ENCODE assay signal across 23 cellular contexts in the genomic region with DNA sequence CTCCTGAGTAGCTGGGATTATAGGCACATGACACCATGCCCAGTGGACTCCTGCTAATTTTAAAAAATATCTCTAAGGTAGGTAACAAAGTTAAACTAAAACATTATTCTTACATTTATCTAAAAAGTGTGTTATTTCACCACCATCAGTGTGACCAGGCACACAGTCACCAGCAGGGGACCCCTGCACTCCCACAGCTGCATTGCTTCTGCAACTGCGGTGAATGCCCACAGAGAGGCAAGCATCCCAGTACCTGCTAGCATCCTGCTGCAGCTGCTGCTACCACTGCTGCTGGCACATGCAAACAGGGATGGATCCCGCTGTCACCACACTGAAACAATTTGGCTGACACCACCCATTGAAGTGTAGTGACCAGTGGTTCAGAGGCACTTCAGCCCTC. TPM values are rescaled to one million over a fixed set of nuclear protein-coding genes. Genes with fewer than 3 reads are reported as not detected.
A peak's percentile ranks its signal among the peaks of the same experiment; 100 is the strongest.
DNase-seq lines count a peak whose midpoint lies in the region; ATAC-seq, FAIRE-seq and TF ChIP-seq lines count a peak whose summit lies in the region.
"Had no signal": no experiment of that assay in that cellular context is flagged by ENCODE, and none has a peak within 500 bp of the region (broad histone marks: within the 10 kb centered on the region; RNA-seq: fewer than 3 reads in every experiment).

No MANE protein-coding gene starts in this region.

- in situ Hi-C loops in HepG2 (cut with HindIII; ENCODE audit: extremely low pct_ligation_motif_present, low pct_unique_long_range_greater_than_20kb), result no loop called here

- no peaks in the 10 kb centered on the region; a peak in 1 of 5 replicates for H3K27me3 ChIP-seq in HepG2 (ENCODE audit: control insufficient read depth in 1 of 2, insufficient read depth in 2 of 2, low read length in 2 of 2)
- H3K27me3 ChIP-seq in right lobe of liver, result no peaks in the 10 kb centered on the region
- H3K27me3 ChIP-seq in foreskin keratinocyte, result no peaks in the 10 kb centered on the region
- H3K27me3 ChIP-seq: BE2C, heart left ventricle had no signal

- CTCF ChIA-PET in HepG2 (lab: Yijun Ruan, JAX; ENCODE audit: low intra/inter-chr PET ratio, low total read pairs), result no interaction called here

- intact Hi-C loops in HepG2 (cut with micrococcal nuclease; ENCODE audit: unreplicated experiment), result loop anchor here (1.0 kb wide), 1 partner anchor 50 kb away; no protein-coding TSS in a partner anchor
- intact Hi-C loops in right lobe of liver (cut with DNase I), result no loop called here
- intact Hi-C loops in head of caudate nucleus (cut with DNase I), result no loop called here

- TF ChIP-seq EP300 in HepG2 (IDR thresholded peaks at IDR 0.05; ENCODE audit: low read depth in 2 of 2, low read length in 2 of 2) (no peak), HepG2 (CRISPR knock-in tag; IDR thresholded peaks at IDR 0.05; ENCODE audit: borderline replicate concordance) (no peak)

- H3K4me3 ChIP-seq in HepG2 (replicated peaks in 1 of 3; ENCODE audit: insufficient read depth in 1 of 3, low read depth in 2 of 3, low read length in 3 of 3) (no peak overlapping the region), right lobe of liver (no peak overlapping the region)
- H3K4me3 ChIP-seq: heart left ventricle, mucosa of descending colon had no signal

- no peak overlapping the region for H3K4me2 ChIP-seq in HepG2 (ENCODE audit: low read depth, low read length)

- H3K27ac ChIP-seq in HepG2 (ENCODE audit: extremely low read length, insufficient read depth, low read length) (no peak overlapping the region), right lobe of liver (no peak overlapping the region), foreskin keratinocyte (no peak overlapping the region)
- H3K27ac ChIP-seq: heart left ventricle had no signal

- no peaks in the 10 kb centered on the region for H3K36me3 ChIP-seq in HepG2 (replicated peaks in 1 of 2; ENCODE audit: control insufficient read depth in 1 of 2, insufficient read depth in 2 of 2, low read length in 2 of 2)
- H3K36me3 ChIP-seq in right lobe of liver, result no peaks in the 10 kb centered on the region
- H3K36me3 ChIP-seq: BE2C, heart left ventricle had no signal

- H3K79me2 ChIP-seq in HepG2 (ENCODE audit: insufficient read depth, low read length), result no peaks in the 10 kb centered on the region

- TF ChIP-seq POLR2A in HepG2 (IDR thresholded peaks at IDR 0.05; ENCODE audit: insufficient read depth in 1 of 2, low read depth in 2 of 2, low read length in 2 of 2) (no peak), right lobe of liver (IDR thresholded peaks at IDR 0.05) (no peak)

- 0% methylated on average over 2 of the region's 2 CpGs for WGBS in HepG2 (ENCODE audit: low lambda C conversion rate)
- WGBS in right lobe of liver (ENCODE audit: insufficient coverage, low coverage, low lambda C conversion rate, missing lambda C conversion rate), result no CpG with 5 or more reads among the region's 2 CpGs

- H3K9ac ChIP-seq in HepG2 (ENCODE audit: insufficient read depth, low read depth, low read length), result no peak overlapping the region

- POLR2A ChIA-PET in HepG2 (lab: Yijun Ruan, JAX), result no interaction called here

- TF ChIP-seq RAD21 in HepG2 (CRISPR knock-in tag; IDR thresholded peaks at IDR 0.05), result peak; percentile 71

- H3K9me3 ChIP-seq in HepG2 (ENCODE audit: low read length), result no peaks in the 10 kb centered on the region; the same call in 1 of the 2 replicates
- H3K9me3 ChIP-seq in right lobe of liver, result no peaks in the 10 kb centered on the region
- H3K9me3 ChIP-seq: BE2C, mucosa of descending colon had no signal

- TF ChIP-seq CTCF in HepG2 (CRISPR knock-in tag; IDR thresholded peaks at IDR 0.05) (peak; percentile 63), right lobe of liver (IDR thresholded peaks at IDR 0.05) (no peak), foreskin keratinocyte (conservative IDR thresholded peaks at IDR 0.05) (peak; percentile 11)

- no TSS peak for BruUV-seq in HepG2 (replicated peaks; lab: Mats Ljungman, UMichigan)

- FAIRE-seq in HepG2 (lab: Jason Lieb, UNC), result peak; percentile 8
- FAIRE-seq: colon, HTR-8/SVneo, small intestine, TTC549 had no signal

- H2AFZ ChIP-seq in HepG2 (ENCODE audit: low read length), result no peak overlapping the region

- DNase-seq in HepG2 (ENCODE audit: low spot score), result peak; percentile 49
- no peak for DNase-seq in right lobe of liver
- peak; percentile 12 for DNase-seq in SK-N-DZ (ENCODE audit: low spot score)
- no peak for DNase-seq in foreskin keratinocyte
- no peak for DNase-seq in activated CD4-positive, CD25-positive, alpha-beta regulatory T cell treated with anti-CD3 and anti-CD28 coated beads, Interleukin-2, amount 50 U/mL, for 72 hours
- DNase-seq in HT-29 (ENCODE audit: low spot score), result no peak
- DNase-seq in Kasumi-1 (lab: John Stamatoyannopoulos, UW), result no peak
- no peak for DNase-seq in head of caudate nucleus
- DNase-seq: 8988T; activated CD4-positive, alpha-beta T cell treated with anti-CD3 and anti-CD28 coated beads, Interleukin-2, amount 10 ng/mL, durations not matched to agents 24 days and 14 days; activated CD8-positive, alpha-beta memory T cell treated with anti-CD3 and anti-CD28 coated beads, Interleukin-2, amount 10 ng/mL, durations not matched to agents 7 days and 5 days; BE2C; heart left ventricle; immature natural killer cell; mucosa of descending colon; NCI-H524 treated with DMSO at 0.1 percent for 48 hours; Right ventricle myocardium superior; small intestine; stimulated activated CD4-positive, alpha-beta T cell treated with anti-CD3 and anti-CD28 coated beads, Interleukin-4, amount 100 ng/mL, for 24 hours; trophoblast cell had no signal

- H3K4me1 ChIP-seq in HepG2 (ENCODE audit: insufficient read depth, low read length) (peaks cover 18% of the 10 kb centered on the region; the same call in 1 of the 2 replicates), right lobe of liver (no peaks in the 10 kb centered on the region), foreskin keratinocyte (no peaks in the 10 kb centered on the region)
- H3K4me1 ChIP-seq: BE2C, heart left ventricle had no signal

- ATAC-seq in HepG2 (peak; percentile 100), right lobe of liver (no peak), foreskin keratinocyte (no peak)
- ATAC-seq: activated CD8-positive, alpha-beta memory T cell treated with anti-CD3 and anti-CD28 coated beads, Interleukin-2, amount 10 ng/mL, durations not matched to agents 7 days and 5 days; heart left ventricle had no signal

- H4K20me1 ChIP-seq in HepG2 (ENCODE audit: insufficient read depth, low read length), result no peaks in the 10 kb centered on the region

RNA-seq across cellular contexts. Expression of a gene that starts 21.9 kb away (rescaled TPM):
- total RNA-seq in HepG2 (2016; rRNA removed; fragmentation: Illumina TruSeq; extraction: Trizol), result 41.7 and 42.1 TPM in 2 replicates
- 48.7 and 70.3 TPM in 2 replicates for total RNA-seq in HepG2 (2016; cell fraction: cytosol; rRNA removed; fragmentation: Illumina TruSeq; extraction: Trizol; ENCODE audit: low read depth)
- 33.1 and 37.6 TPM in 2 replicates for total RNA-seq in HepG2 (2016; cell fraction: insoluble cytoplasmic fraction; rRNA removed; fragmentation: Illumina TruSeq; extraction: Trizol)
- 32.9 and 42.5 TPM in 2 replicates for total RNA-seq in HepG2 (2016; cell fraction: membrane; rRNA removed; fragmentation: Illumina TruSeq; extraction: Trizol)
- total RNA-seq in HepG2 (2016; cell fraction: nucleus; rRNA removed; fragmentation: Illumina TruSeq; extraction: Trizol), result 115 and 119 TPM in 2 replicates
- 45.3 and 56.4 TPM in 2 replicates for polyA plus RNA-seq in HepG2 (2011; rRNA removed)
- 22.0 and 26.4 TPM in 2 replicates for polyA plus RNA-seq in HepG2 (2011; cell fraction: cytosol; rRNA removed)
- 128 and 148 TPM in 2 replicates for polyA plus RNA-seq in HepG2 (2011; cell fraction: nucleus; rRNA removed)
- 47.5 and 129 TPM in 2 replicates for polyA plus RNA-seq in HepG2 (2012)
- polyA plus RNA-seq in HepG2 (2016; cell fraction: cytosol; fragmentation: Illumina TruSeq; extraction: Trizol; ENCODE audit: low read depth), result 2.9 and 4.0 TPM in 2 replicates
- polyA plus RNA-seq in HepG2 (2016; cell fraction: insoluble cytoplasmic fraction; fragmentation: Illumina TruSeq; extraction: Trizol; ENCODE audit: low read depth), result 44.9 and 50.4 TPM in 2 replicates
- 8.4 and 9.3 TPM in 2 replicates for polyA plus RNA-seq in HepG2 (2016; cell fraction: membrane; fragmentation: Illumina TruSeq; extraction: Trizol; ENCODE audit: low read depth)
- polyA plus RNA-seq in HepG2 (2016; cell fraction: nucleus; fragmentation: Illumina TruSeq; extraction: Trizol; ENCODE audit: insufficient read depth, low read depth), result 138 and 156 TPM in 2 replicates
- polyA minus RNA-seq in HepG2 (2011; rRNA and poly(A)+ RNA removed; ENCODE audit: low replicate concordance), result 45.6 and 215 TPM in 2 replicates
- 50.0 and 50.3 TPM in 2 replicates for polyA minus RNA-seq in HepG2 (2011; cell fraction: cytosol; rRNA and poly(A)+ RNA removed)
- 287 and 403 TPM in 2 replicates for polyA minus RNA-seq in HepG2 (2011; cell fraction: nucleus; rRNA and poly(A)+ RNA removed)
- total RNA-seq in right lobe of liver, result 10 to 100 TPM; 15.3 to 38.5 (median 24.6) TPM
- 13.6 and 15.4 TPM in 2 replicates for polyA plus RNA-seq in SK-N-DZ (2014; cell fraction: cytosol; rRNA removed)
- 45.1 and 84.9 TPM in 2 replicates for polyA plus RNA-seq in SK-N-DZ (2014; cell fraction: nucleus; rRNA removed)
- 35.9 and 38.7 TPM in 2 replicates for total RNA-seq in foreskin keratinocyte
- 17.6 and 19.6 TPM in 2 replicates for polyA plus RNA-seq in foreskin keratinocyte
- 1.5 and 9.5 TPM in 2 replicates for total RNA-seq in HT-29 (2014; rRNA removed; shearing (Covaris generic))

RNA-seq across cellular contexts. Expression of a gene that starts 50.3 kb away (rescaled TPM):
- total RNA-seq in HepG2 (2016; rRNA removed; fragmentation: Illumina TruSeq; extraction: Trizol) (10.9 and 11.7 TPM in 2 replicates), right lobe of liver (10 to 100 TPM in 4 of 6 experiments, 1 to 10 TPM in 2; 8.6 to 16.3 (median 12.6) TPM), foreskin keratinocyte (3.4 and 3.6 TPM in 2 replicates)
- 48.9 and 61.3 TPM in 2 replicates for total RNA-seq in HepG2 (2016; cell fraction: cytosol; rRNA removed; fragmentation: Illumina TruSeq; extraction: Trizol; ENCODE audit: low read depth)
- total RNA-seq in HepG2 (2016; cell fraction: insoluble cytoplasmic fraction; rRNA removed; fragmentation: Illumina TruSeq; extraction: Trizol), result 9.8 and 10.5 TPM in 2 replicates
- total RNA-seq in HepG2 (2016; cell fraction: membrane; rRNA removed; fragmentation: Illumina TruSeq; extraction: Trizol), result 21.7 and 21.8 TPM in 2 replicates
- total RNA-seq in HepG2 (2016; cell fraction: nucleus; rRNA removed; fragmentation: Illumina TruSeq; extraction: Trizol), result 9.0 and 12.2 TPM in 2 replicates
- polyA plus RNA-seq in HepG2 (2011; rRNA removed) (2.5 and 3.6 TPM in 2 replicates), foreskin keratinocyte (2.2 and 2.6 TPM in 2 replicates)
- polyA plus RNA-seq in HepG2 (2011; cell fraction: cytosol; rRNA removed), result 1.3 and 2.3 TPM in 2 replicates
- polyA plus RNA-seq in HepG2 (2011; cell fraction: nucleus; rRNA removed), result 0.84 and 1.4 TPM in 2 replicates
- polyA plus RNA-seq in HepG2 (2012), result 4.6 and 7.7 TPM in 2 replicates
- 4.6 and 4.8 TPM in 2 replicates for polyA plus RNA-seq in HepG2 (2016; cell fraction: cytosol; fragmentation: Illumina TruSeq; extraction: Trizol; ENCODE audit: low read depth)
- polyA plus RNA-seq in HepG2 (2016; cell fraction: insoluble cytoplasmic fraction; fragmentation: Illumina TruSeq; extraction: Trizol; ENCODE audit: low read depth), result 15.8 and 16.1 TPM in 2 replicates
- polyA plus RNA-seq in HepG2 (2016; cell fraction: membrane; fragmentation: Illumina TruSeq; extraction: Trizol; ENCODE audit: low read depth), result 8.7 and 10.5 TPM in 2 replicates
- polyA plus RNA-seq in HepG2 (2016; cell fraction: nucleus; fragmentation: Illumina TruSeq; extraction: Trizol; ENCODE audit: insufficient read depth, low read depth), result 9.6 and 9.8 TPM in 2 replicates
- polyA minus RNA-seq in HepG2 (2011; rRNA and poly(A)+ RNA removed; ENCODE audit: low replicate concordance), result 0.96 and 1.1 TPM in 2 replicates
- 3.1 and 4.5 TPM in 2 replicates for polyA minus RNA-seq in HepG2 (2011; cell fraction: cytosol; rRNA and poly(A)+ RNA removed)
- polyA minus RNA-seq in HepG2 (2011; cell fraction: nucleus; rRNA and poly(A)+ RNA removed), result 9.1 and 11.6 TPM in 2 replicates
- polyA plus RNA-seq in SK-N-DZ (2014; cell fraction: cytosol; rRNA removed), result not detected in 2 replicates
- polyA plus RNA-seq in SK-N-DZ (2014; cell fraction: nucleus; rRNA removed), result 0.88 TPM in 1 of 2 replicates, not detected in the other
- total RNA-seq in HT-29 (2014; rRNA removed; shearing (Covaris generic)), result 3.8 and 5.3 TPM in 2 replicates

Comparison
In these comparisons a context has a peak if more than half of its experiments do, and no peak if none do; other contexts are left out.
1. DNase-seq: peak in HepG2 (single experiment) and SK-N-DZ (single experiment); none in right lobe of liver (0 of 3), foreskin keratinocyte (0 of 2), activated CD4-positive, CD25-positive, alpha-beta regulatory T cell treated with anti-CD3 and anti-CD28 coated beads, Interleukin-2, amount 50 U/mL, for 72 hours (single experiment), HT-29 (single experiment), Kasumi-1 (0 of 2) and head of caudate nucleus (0 of 42).
2. CTCF ChIP-seq: peak in HepG2 (single experiment) and foreskin keratinocyte (single experiment); none in right lobe of liver (0 of 4).